Comparison of ENCODE assay signal across 17 cellular contexts in genomic region chr14:58574623-58575022, GRCh38.
DNase-seq lines count a peak whose midpoint lies in the region; ATAC-seq and TF ChIP-seq lines count a peak whose summit lies in the region.
"Had no signal": no experiment of that assay in that cellular context is flagged by ENCODE, and none has a peak within 500 bp of the region (broad histone marks: within the 10 kb centered on the region; RNA-seq: fewer than 3 reads in every experiment).

No MANE protein-coding gene starts in this region.

- H3K27ac ChIP-seq in AG04450 (ENCODE audit: low read depth, low read length) (no peak overlapping the region), RWPE2 (ENCODE audit: poor library complexity, severe bottlenecking) (no peak overlapping the region)
- H3K27ac ChIP-seq: stomach had no signal

- H3K4me3 ChIP-seq in AG04450 (ENCODE audit: low read depth, low read length) (no peak overlapping the region), RWPE2 (ENCODE audit: severe bottlenecking) (no peak overlapping the region), fibroblast of villous mesenchyme (ENCODE audit: low read depth, low read length) (no peak overlapping the region)
- H3K4me3 ChIP-seq: stomach had no signal

- H3K9me3 ChIP-seq in AG04450 (ENCODE audit: control insufficient read depth, insufficient read depth, low read length) (no peaks in the 10 kb centered on the region), RWPE2 (ENCODE audit: severe bottlenecking) (no peaks in the 10 kb centered on the region)
- H3K9me3 ChIP-seq: stomach had no signal

- CTCF ChIA-PET in AG04450 (lab: Charles Lee), result no interaction called here

- no peak for DNase-seq in AG04450 (ENCODE audit: low read depth, low spot score)
- no peak for DNase-seq in GM13976 (ENCODE audit: low spot score)
- DNase-seq in RWPE2 (ENCODE audit: low spot score), result no peak
- DNase-seq in fibroblast of villous mesenchyme (ENCODE audit: low read depth), result no peak
- DNase-seq in AG08395 (ENCODE audit: low spot score), result no peak
- DNase-seq in cerebellar cortex (ENCODE audit: low spot score), result no peak
- no peak for DNase-seq in posterior vena cava (ENCODE audit: low spot score)
- DNase-seq in NCI-H526 (lab: John Stamatoyannopoulos, UW), result no peak
- DNase-seq: activated B cell treated with CpG ODN at 0.5 μM for 24 hours; activated gamma-delta T cell treated with Interleukin-2 at 50 U/mL for 16 hours; dermis blood vessel endothelial cell; naive B cell; NCI-H2029; NCI-H526 treated with DMSO at 0.1 percent for 48 hours; stimulated activated CD4-positive, alpha-beta T cell treated with anti-CD3 and anti-CD28 coated beads, Interleukin-15, amount 100 ng/mL, for 24 hours; stomach; T-helper 1 cell had no signal

- no peak for ATAC-seq in RWPE2 (ENCODE audit: low read depth)

- in situ Hi-C loops in GM13976 (cut with MboI; ENCODE audit: low sequenced_read_pairs, unreplicated experiment), result no loop called here

- no peaks in the 10 kb centered on the region for H3K4me1 ChIP-seq in RWPE2 (ENCODE audit: insufficient read depth, poor library complexity, severe bottlenecking)

- TF ChIP-seq CTCF in AG04450 (IDR thresholded peaks at IDR 0.05; ENCODE audit: low read depth, low read length), result 0 out of 2 replicates have a peak, but pooled peaks have one; percentile 10
- TF ChIP-seq CTCF in GM13976 (IDR thresholded peaks at IDR 0.05; ENCODE audit: borderline replicate concordance, control extremely low read depth, extremely low read depth, insufficient read depth, missing control alignments), result peak; percentile 17
- peak; percentile 21 for TF ChIP-seq CTCF in RWPE2 (IDR thresholded peaks at IDR 0.05; ENCODE audit: poor library complexity, severe bottlenecking)
- TF ChIP-seq CTCF in fibroblast of villous mesenchyme (IDR thresholded peaks at IDR 0.05; ENCODE audit: insufficient read depth, low read depth, low read length), result peak; percentile 23

- POLR2A ChIA-PET in AG04450 (lab: Yijun Ruan, JAX), result no interaction called here

- intact Hi-C loops in posterior vena cava (cut with DNase I), result no loop called here

- no peaks in the 10 kb centered on the region for H3K36me3 ChIP-seq in RWPE2 (ENCODE audit: low read depth)
- H3K36me3 ChIP-seq: stomach had no signal

- H3K27me3 ChIP-seq in AG04450 (ENCODE audit: control insufficient read depth, insufficient read depth, low read length), result peaks cover 9% of the 10 kb centered on the region
- no peaks in the 10 kb centered on the region for H3K27me3 ChIP-seq in RWPE2 (ENCODE audit: insufficient read depth, poor library complexity, severe bottlenecking)
- H3K27me3 ChIP-seq: stomach had no signal
